ENCODE assay signal across 11 cellular contexts in genomic region chr5:180161420-180162303, GRCh38. TPM values are rescaled to one million over a fixed set of nuclear protein-coding genes. Genes with fewer than 3 reads are reported as not detected.
A peak's percentile ranks its signal among the peaks of the same experiment; 100 is the strongest.
DNase-seq lines count a peak whose midpoint lies in the region.
"Had no signal": no experiment of that assay in that cellular context is flagged by ENCODE, and none has a peak within 500 bp of the region (broad histone marks: within the 10 kb centered on the region; RNA-seq: fewer than 3 reads in every experiment).

No MANE protein-coding gene starts in this region.

- H2AK5ac ChIP-seq in mesendoderm (ENCODE audit: low read length) = no peak overlapping the region

- H4K8ac ChIP-seq in mesendoderm (ENCODE audit: low read depth, low read length) = no peak overlapping the region

- no peaks in the 10 kb centered on the region for H3K27me3 ChIP-seq in mesendoderm (ENCODE audit: insufficient read depth, low read length, poor library complexity)

- DNase-seq in COLO668 (lab: John Stamatoyannopoulos, UW; ENCODE audit: unreplicated experiment) (peak; percentile 7), Kasumi-1 (lab: John Stamatoyannopoulos, UW) (peak; percentile 25 to 55), cerebellar cortex (ENCODE audit: low spot score) (peak; percentile 70), mesendoderm (peak; percentile 37), NCI-H526 treated with DMSO at 0.1 percent for 48 hours (lab: John Stamatoyannopoulos, UW) (no peak), NCI-H2107 (lab: John Stamatoyannopoulos, UW) (no peak), NCI-H128 (lab: John Stamatoyannopoulos, UW; ENCODE audit: unreplicated experiment) (no peak), NCI-H187 treated with DMSO at 0.1 percent for 48 hours (lab: John Stamatoyannopoulos, UW) (no peak)
- DNase-seq: effector CD8-positive, alpha-beta T cell; MM.1S; stimulated activated CD8-positive, alpha-beta memory T cell treated with anti-CD3 and anti-CD28 coated beads, Interleukin-4, amount 100 ng/mL, for 48 hours had no signal

- H2BK15ac ChIP-seq in mesendoderm (replicated peaks; ENCODE audit: low read depth) = no peak overlapping the region

- no peak overlapping the region for H4K5ac ChIP-seq in mesendoderm (ENCODE audit: low read length)

- no peak overlapping the region for H3K9ac ChIP-seq in mesendoderm (ENCODE audit: low read length)

- H3K27ac ChIP-seq in mesendoderm (ENCODE audit: low read depth, low read length) = no peak overlapping the region

- H3K79me1 ChIP-seq in mesendoderm (ENCODE audit: low read length) = no peaks in the 10 kb centered on the region

- no peak overlapping the region for H3K4ac ChIP-seq in mesendoderm (ENCODE audit: low read depth, low read length)

- no peak overlapping the region for H3K18ac ChIP-seq in mesendoderm (ENCODE audit: low read length)

- H3K4me1 ChIP-seq in mesendoderm (ENCODE audit: control insufficient read depth, low read depth, low read length) = no peaks in the 10 kb centered on the region

- H3K23ac ChIP-seq in mesendoderm (ENCODE audit: low read length) = no peak overlapping the region

- no peak overlapping the region for H2BK120ac ChIP-seq in mesendoderm (ENCODE audit: low read depth, low read length)

- no peak overlapping the region for H3K4me2 ChIP-seq in mesendoderm (ENCODE audit: low read length)

- H3K79me2 ChIP-seq in mesendoderm (ENCODE audit: control insufficient read depth, insufficient read depth, low read length) = no peaks in the 10 kb centered on the region

- no peaks in the 10 kb centered on the region for H3K36me3 ChIP-seq in mesendoderm (ENCODE audit: control insufficient read depth, insufficient read depth, low read length)

- H3K56ac ChIP-seq in mesendoderm (ENCODE audit: low read length) = no peak overlapping the region

- WGBS in mesendoderm (ENCODE audit: extremely low coverage, insufficient coverage, low lambda C conversion rate) = no CpG with 5 or more reads among the region's 39 CpGs

- no peak overlapping the region for H3K4me3 ChIP-seq in mesendoderm (ENCODE audit: low read length)

- no peak overlapping the region for H2BK5ac ChIP-seq in mesendoderm (ENCODE audit: low read length)

RNA-seq across cellular contexts. Expression of gene RASGEF1C, which starts 47.3 kb away (rescaled TPM):
- polyA plus RNA-seq in mesendoderm (2013, experiment 1 of 2) = 0.08 TPM
- 0.06 TPM for polyA plus RNA-seq in mesendoderm (2013, experiment 2 of 2)

Comparison
In these comparisons a context has a peak if more than half of its experiments do, and no peak if none do; other contexts are left out.
1. DNase-seq: peak in COLO668 (single experiment), Kasumi-1 (2 of 2), cerebellar cortex (single experiment) and mesendoderm (single experiment); none in NCI-H526 treated with DMSO at 0.1 percent for 48 hours (single experiment), NCI-H2107 (single experiment), NCI-H128 (single experiment) and NCI-H187 treated with DMSO at 0.1 percent for 48 hours (single experiment).